8 cellular contexts compared by ENCODE assay signal in the genomic region with DNA sequence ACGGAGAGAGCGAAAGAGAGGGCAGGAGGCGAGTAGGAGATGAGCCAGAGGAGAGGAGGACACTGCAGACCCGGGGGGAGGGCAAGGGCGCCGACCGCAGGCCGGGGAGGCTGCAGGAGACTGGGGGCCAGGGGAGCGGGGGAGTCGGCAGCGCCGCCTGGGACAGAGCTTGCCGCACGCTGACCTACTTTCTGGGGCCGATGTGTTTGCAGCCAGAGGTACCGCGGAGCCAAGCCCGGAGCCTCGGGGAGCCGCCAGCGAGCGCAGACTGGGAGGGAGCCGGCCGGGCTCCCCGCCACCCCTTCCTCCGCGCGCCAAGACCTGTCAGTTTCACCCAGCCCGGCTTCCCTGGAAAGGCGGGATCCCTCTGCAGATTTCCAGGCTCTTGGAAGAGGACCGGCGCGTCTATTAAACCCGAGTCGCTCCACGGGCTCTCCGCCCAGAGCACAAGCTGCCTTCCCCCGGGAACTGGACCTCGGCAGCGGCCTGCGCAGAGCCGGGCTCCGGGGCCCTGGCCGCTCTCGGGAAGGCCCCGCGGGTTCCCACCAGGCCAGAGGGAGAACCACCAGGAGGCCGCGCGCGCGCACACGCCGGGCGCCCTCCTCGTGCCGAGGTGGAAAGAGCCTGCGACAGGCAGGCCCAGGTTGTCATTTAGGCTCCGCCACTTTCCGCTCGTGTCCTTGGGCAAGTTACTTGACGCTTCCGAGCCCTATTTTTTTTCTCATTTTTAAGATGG.
DNase-seq lines count a peak whose midpoint lies in the region; ATAC-seq and TF ChIP-seq lines count a peak whose summit lies in the region.

No MANE protein-coding gene starts in this region.

- DNase-seq in DMS114 treated with DMSO at 0.1 percent for 48 hours (lab: John Stamatoyannopoulos, UW; ENCODE audit: unreplicated experiment) (peak; percentile 36), HuH-7.5 (ENCODE audit: low spot score) (peak; percentile 71), adrenal gland (peak; percentile 73 to 83 (median 75)), heart right ventricle (peak; percentile 62 to 82), omental fat pad (ENCODE audit: low spot score) (no peak), GM19240 (ENCODE audit: insufficient read length, low spot score) (no peak), NCI-H2081 treated with DMSO at 0.1 percent for 48 hours (lab: John Stamatoyannopoulos, UW) (no peak)

- ATAC-seq in heart right ventricle: peak; percentile 83 to 93 (median 88)
- ATAC-seq in omental fat pad (ENCODE audit: low FRiP score): peak; percentile 75
- no peak for ATAC-seq in GM21360 (IDR thresholded peaks at IDR 0.05; ENCODE audit: unreplicated experiment)

- peaks cover 7 to 12% of the 10 kb centered on the region in 2 donors for H3K4me1 ChIP-seq in adrenal gland (replicated peaks in 1 of 2)
- H3K4me1 ChIP-seq in heart right ventricle: peaks cover 0 to 21% (median 10%) of the 10 kb centered on the region in 9 donors

- H3K4me3 ChIP-seq in adrenal gland: peak overlapping the region in 2 of 4 donors; percentile 49 to 53
- H3K4me3 ChIP-seq in heart right ventricle: peak overlapping the region; percentile 7 to 63 (median 52)

- peak in 3 of 6 experiments; percentile 10 to 18 (median 11) for TF ChIP-seq CTCF in adrenal gland (IDR thresholded peaks at IDR 0.05)
- TF ChIP-seq CTCF in heart right ventricle (IDR thresholded peaks at IDR 0.05): peak in 3 of 9 donors; percentile 20 to 33 (median 28)
- no peak for TF ChIP-seq CTCF in omental fat pad (IDR thresholded peaks at IDR 0.05)

- no peaks in the 10 kb centered on the region for H3K36me3 ChIP-seq in adrenal gland (replicated peaks in 1 of 2)
- no peaks in the 10 kb centered on the region for H3K36me3 ChIP-seq in heart right ventricle

- H3K27me3 ChIP-seq in adrenal gland (no peaks in the 10 kb centered on the region), heart right ventricle (peaks cover 0 to 43% (median 0%) of the 10 kb centered on the region in 7 donors)

- H3K9me3 ChIP-seq in adrenal gland (replicated peaks in 1 of 3): no peaks in the 10 kb centered on the region
- no peaks in the 10 kb centered on the region for H3K9me3 ChIP-seq in heart right ventricle

- intact Hi-C loops in adrenal gland (cut with DNase I): loop anchor here (10.0 kb wide), 2 partner anchors 63 to 73 kb away; partner anchors contain the start of genes CENPN (in 1 of the 2) and CMC2 (in 1 of the 2)
- intact Hi-C loops in heart right ventricle (cut with DNase I): loop anchor here in 2 of 10 donors (2.0 to 10.0 kb wide), 2 partner anchors 53 to 75 kb away; partner anchors contain the start of genes CENPN (in 1 of the 2) and CMC2 (in 1 of the 2)

- WGBS in adrenal gland, 4 donors: 0 to 1% (median 1%) methylated on average over 17 to 63 of the region's 63 CpGs
- WGBS in heart right ventricle, 2 donors: 1 to 2% methylated on average over 62 to 63 of the region's 63 CpGs

- TF ChIP-seq POLR2A in adrenal gland (IDR thresholded peaks at IDR 0.05): peak; percentile 18 to 64

- peak overlapping the region; percentile 82 to 97 (median 90) for H3K27ac ChIP-seq in adrenal gland
- peak overlapping the region; percentile 32 to 92 (median 86) for H3K27ac ChIP-seq in heart right ventricle

Comparison
In these comparisons a context has a peak if more than half of its experiments do, and no peak if none do; other contexts are left out.
1. DNase-seq: peak in DMS114 treated with DMSO at 0.1 percent for 48 hours (single experiment), HuH-7.5 (single experiment), adrenal gland (7 of 7) and heart right ventricle (2 of 2); none in omental fat pad (single experiment), GM19240 (single experiment) and NCI-H2081 treated with DMSO at 0.1 percent for 48 hours (single experiment).